ENCODE assay signal across 23 cellular contexts in genomic region chr4:138202686-138203085, GRCh38. TPM values are rescaled to one million over a fixed set of nuclear protein-coding genes. Genes with fewer than 3 reads are reported as not detected.
A peak's percentile ranks its signal among the peaks of the same experiment; 100 is the strongest.
DNase-seq lines count a peak whose midpoint lies in the region; ATAC-seq, FAIRE-seq and TF ChIP-seq lines count a peak whose summit lies in the region.
"Had no signal": no experiment of that assay in that cellular context is flagged by ENCODE, and none has a peak within 500 bp of the region (broad histone marks: within the 10 kb centered on the region; RNA-seq: fewer than 3 reads in every experiment).

No MANE protein-coding gene starts in this region.

- TF ChIP-seq CTCF in A549 (IDR thresholded peaks at IDR 0.05) = no peak
- TF ChIP-seq CTCF in PC-3 (conservative IDR thresholded peaks at IDR 0.05; ENCODE audit: low read depth, low read length) = no peak
- TF ChIP-seq CTCF in left lung (IDR thresholded peaks at IDR 0.05) = no peak

- no peaks in the 10 kb centered on the region for H4K20me1 ChIP-seq in PC-3 (ENCODE audit: low read length)

- no peak for TF ChIP-seq RAD21 in A549 (conservative IDR thresholded peaks at IDR 0.05 in 1 of 2, IDR thresholded peaks at IDR 0.05 in 1 of 2)

- no peak for TF ChIP-seq POLR2A in A549 (IDR thresholded peaks at IDR 0.05; ENCODE audit: low read length)

- intact Hi-C loops in PC-3 (cut with micrococcal nuclease) = loop anchor here (5.0 kb wide), 1 partner anchor 35 kb away; no protein-coding TSS in a partner anchor
- intact Hi-C loops in left lung (cut with DNase I) = no loop called here

- H2AFZ ChIP-seq in PC-3 (ENCODE audit: low read length) = no peak overlapping the region
- H2AFZ ChIP-seq: GM23338 had no signal

- H3K9me3 ChIP-seq in A549 (no peaks in the 10 kb centered on the region), PC-3 (ENCODE audit: low read length) (no peaks in the 10 kb centered on the region), left lung (no peaks in the 10 kb centered on the region), T-helper 17 cell (ENCODE audit: control insufficient read depth, low read length, poor library complexity, severe bottlenecking) (no peaks in the 10 kb centered on the region)
- H3K9me3 ChIP-seq: BE2C, SK-N-SH had no signal

- H3K36me3 ChIP-seq in PC-3 (ENCODE audit: low read depth, low read length) (no peaks in the 10 kb centered on the region), left lung (no peaks in the 10 kb centered on the region)
- H3K36me3 ChIP-seq: BE2C had no signal

- H3K36me3 Mint-ChIP-seq in T-helper 17 cell (ENCODE audit: low read depth) = no peaks in the 10 kb centered on the region
- H3K36me3 Mint-ChIP-seq: CD4-positive, CD25-positive, alpha-beta regulatory T cell; T-cell had no signal

- H3F3A ChIP-seq in PC-3 (ENCODE audit: low read length, unreplicated experiment) = no peaks in the 10 kb centered on the region

- ATAC-seq in A549 (peak; percentile 32 to 41; a peak in 4 of 6 replicates), PC-3 (peak; percentile 33; the same call in 1 of the 2 replicates), left lung (peak; percentile 24), GM21737 (IDR thresholded peaks at IDR 0.05; ENCODE audit: unreplicated experiment) (no peak), T-helper 17 cell (no peak)
- ATAC-seq: GM23338, T-cell had no signal

- CTCF ChIA-PET in A549 (lab: Yijun Ruan, JAX) (no interaction called here), PC-3 (lab: Charles Lee) (no interaction called here)

- no peaks in the 10 kb centered on the region for H3K27me3 ChIP-seq in PC-3 (ENCODE audit: low read length)
- H3K27me3 ChIP-seq in left lung = no peaks in the 10 kb centered on the region
- H3K27me3 ChIP-seq: BE2C had no signal

- POLR2A ChIA-PET in A549 (lab: Yijun Ruan, JAX) = no interaction called here
- POLR2A ChIA-PET in PC-3 (lab: Charles Lee; ENCODE audit: unreplicated experiment) = no interaction called here

- H3K27ac ChIP-seq in A549 (peak overlapping the region; percentile 21 to 57; a peak in 3 of 6 replicates), PC-3 (ENCODE audit: low read length) (no peak overlapping the region), left lung (no peak overlapping the region)

- no peak overlapping the region for H3K27ac Mint-ChIP-seq in T-helper 17 cell
- H3K27ac Mint-ChIP-seq: CD4-positive, CD25-positive, alpha-beta regulatory T cell; GM23338; T-cell had no signal

- H3K27me3 Mint-ChIP-seq in T-helper 17 cell = no peaks in the 10 kb centered on the region
- H3K27me3 Mint-ChIP-seq: CD4-positive, CD25-positive, alpha-beta regulatory T cell; T-cell had no signal

- H3K79me2 ChIP-seq in PC-3 (ENCODE audit: low read length) = no peaks in the 10 kb centered on the region

- H3K9me2 ChIP-seq in PC-3 (replicated peaks; ENCODE audit: low read length) = no peaks in the 10 kb centered on the region
- H3K9me2 ChIP-seq: SK-N-SH had no signal

- no peak overlapping the region for H3K9ac ChIP-seq in PC-3 (ENCODE audit: low read length)
- H3K9ac ChIP-seq: SK-N-SH had no signal

- H3K4me1 Mint-ChIP-seq in T-helper 17 cell = no peaks in the 10 kb centered on the region
- H3K4me1 Mint-ChIP-seq: CD4-positive, CD25-positive, alpha-beta regulatory T cell; T-cell had no signal

- no TSS peak for BruUV-seq in PC-3 (replicated peaks; lab: Mats Ljungman, UMichigan)

- no peak for TF ChIP-seq EP300 in A549 (IDR thresholded peaks at IDR 0.05)

- H3K4me3 ChIP-seq in A549 (0 out of 3 replicates have a peak overlapping the region, but pooled peaks have one; percentile 5), PC-3 (ENCODE audit: low read length) (no peak overlapping the region), left lung (no peak overlapping the region)
- H3K4me3 ChIP-seq: GM23338 had no signal

- peak in 1 of 2 experiments; percentile 49 for DNase-seq in A549 (ENCODE audit: low read depth in 1 of 2, low spot score in 1 of 2)
- peak; percentile 91 for DNase-seq in DMS53 (lab: John Stamatoyannopoulos, UW)
- peak; percentile 34 for DNase-seq in PC-3
- DNase-seq in left lung = no peak
- no peak for DNase-seq in RKO (ENCODE audit: low spot score)
- DNase-seq in iPS-NIHi11 (ENCODE audit: low spot score) = no peak
- no peak for DNase-seq in T-helper 17 cell
- DNase-seq: BE2C; CD4-positive, CD25-positive, alpha-beta regulatory T cell; DND-41; KG1; MV-4-11; NCI-H1417; NCI-H187; NCI-H2171; NCI-H446 treated with DMSO at 0.1 percent for 48 hours; NCI-H774; RPMI8226; SHP77 treated with DMSO at 0.1 percent for 48 hours; SK-N-SH; T-cell had no signal

- H3K4me1 ChIP-seq in A549 = peaks cover 89% of the 10 kb centered on the region
- peaks cover 46% of the 10 kb centered on the region for H3K4me1 ChIP-seq in PC-3 (ENCODE audit: insufficient read depth, low read length)
- peaks cover 0 to 11% of the 10 kb centered on the region in 2 donors for H3K4me1 ChIP-seq in left lung
- H3K4me1 ChIP-seq: BE2C had no signal

- WGBS in A549 (ENCODE audit: missing lambda C conversion rate) = 74% methylated on average over 2 of the region's 2 CpGs

- FAIRE-seq in A549 (lab: Jason Lieb, UNC) = no peak

- H3K4me3 Mint-ChIP-seq in T-helper 17 cell = no peak overlapping the region
- H3K4me3 Mint-ChIP-seq: CD4-positive, CD25-positive, alpha-beta regulatory T cell; GM23338; T-cell had no signal

- H3K4me2 ChIP-seq in A549 = peak overlapping the region; percentile 79
- H3K4me2 ChIP-seq in PC-3 (ENCODE audit: low read length) = no peak overlapping the region
- H3K4me2 ChIP-seq: GM23338, SK-N-SH had no signal

TF ChIP-seq in A549, 52 proteins besides CTCF, POLR2A, EP300 and RAD21:
- no peak for TF ChIP-seq FOSL2 (IDR thresholded peaks at IDR 0.05)
- peak; percentile 34; the same call in 1 of the 2 replicates for TF ChIP-seq FOSL2 (CRISPR knock-in tag; IDR thresholded peaks at IDR 0.05)
- TF ChIP-seq RNF2 (IDR thresholded peaks at IDR 0.05; ENCODE audit: borderline replicate concordance, low read depth) = no peak
- TF ChIP-seq POLR2AphosphoS2 (conservative IDR thresholded peaks at IDR 0.05; ENCODE audit: low read length) = peak; percentile 89; the same call in 1 of the 2 replicates
TF ChIP-seq in A549: peak in this region for 2.

RNA-seq across cellular contexts. Expression of gene SLC7A11, which starts 39.5 kb away (rescaled TPM):
- polyA plus RNA-seq in A549 (2011; rRNA removed) = 125 and 161 TPM in 2 replicates
- 16.0 and 18.3 TPM in 2 replicates for polyA plus RNA-seq in A549 (2012; cell fraction: cytosol; rRNA removed)
- 15.2 and 26.8 TPM in 2 replicates for polyA plus RNA-seq in A549 (2012; cell fraction: nucleus; rRNA removed)
- polyA plus RNA-seq in A549 (2017; fragmentation: RNase III; extraction: RNeasy Plus Mini Kit Qiagen cat#74134 plus additional on column Dnase treatment) = 52.0 to 53.9 TPM (median 52.4 TPM) in 3 replicates
- 201 and 266 TPM in 2 replicates for polyA minus RNA-seq in A549 (2011; rRNA and poly(A)+ RNA removed)
- total RNA-seq in PC-3 (2014; rRNA removed) = 13.3 and 14.0 TPM in 2 replicates
- 10 to 100 TPM in 1 of 2 donors, 1 to 10 TPM in 1; 1.8 to 13.2 TPM for total RNA-seq in left lung
- total RNA-seq in T-helper 17 cell = under 1 TPM; 0.05 to 0.60 TPM

Comparison
In these comparisons a context has a peak if more than half of its experiments do, and no peak if none do; other contexts are left out.
1. ATAC-seq: peak in A549 (2 of 2), PC-3 (single experiment) and left lung (single experiment); none in GM21737 (single experiment) and T-helper 17 cell (single experiment).
2. DNase-seq: peak in DMS53 (single experiment) and PC-3 (single experiment); none in left lung (0 of 2), RKO (single experiment), iPS-NIHi11 (single experiment) and T-helper 17 cell (0 of 3).
3. H3K27ac ChIP-seq: peak in A549 (2 of 2); none in PC-3 (single experiment) and left lung (0 of 2).